ENCODE assay signal across 8 cellular contexts in the genomic region with DNA sequence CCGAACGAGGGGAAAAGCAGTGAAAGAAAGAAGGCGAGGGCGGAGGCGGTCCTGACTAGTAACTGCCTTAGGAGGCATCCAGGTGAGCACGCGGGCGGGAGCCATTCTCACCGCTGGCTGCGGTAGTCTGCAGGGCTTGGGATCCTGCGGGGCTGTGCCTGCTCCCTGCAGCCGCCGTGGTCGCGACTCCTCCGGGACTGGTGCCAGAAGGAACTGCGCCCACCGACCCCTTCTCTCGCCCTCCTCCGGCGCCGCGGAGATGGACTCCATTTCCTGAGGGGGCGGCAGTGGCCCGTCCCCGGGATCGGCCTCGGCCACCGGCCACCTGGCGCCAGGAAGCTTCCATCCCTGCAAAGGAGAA. TPM values are rescaled to one million over a fixed set of nuclear protein-coding genes. Genes with fewer than 3 reads are reported as not detected.
A peak's percentile ranks its signal among the peaks of the same experiment; 100 is the strongest.
DNase-seq lines count a peak whose midpoint lies in the region; ATAC-seq and TF ChIP-seq lines count a peak whose summit lies in the region.

No MANE protein-coding gene starts in this region.

- no peaks in the 10 kb centered on the region for H3K9me3 ChIP-seq in mucosa of descending colon

- H4K20me1 ChIP-seq in KMS-11 (ENCODE audit: insufficient read depth), result no peaks in the 10 kb centered on the region

- peak overlapping the region; percentile 96 for H3K4me2 ChIP-seq in KMS-11

- H3K27me3 ChIP-seq in KMS-11 (ENCODE audit: insufficient read depth, low read depth), result no peaks in the 10 kb centered on the region

- POLR2A ChIA-PET in GM10248 (lab: Yijun Ruan, JAX), result interaction anchor here (0.7 kb wide), 1 partner anchor 10 kb away, joined by 6 read pairs; no protein-coding TSS in a partner anchor

- peak overlapping the region; percentile 94 for H3K9ac ChIP-seq in KMS-11

- H3K4me1 ChIP-seq in KMS-11 (ENCODE audit: low read depth, poor library complexity, severe bottlenecking), result peaks cover 4% of the 10 kb centered on the region
- no peaks in the 10 kb centered on the region for H3K4me1 ChIP-seq in mucosa of descending colon (ENCODE audit: low read depth)

- no peak for TF ChIP-seq CTCF in GM10248 (IDR thresholded peaks at IDR 0.05; ENCODE audit: control extremely low read depth, extremely low read depth, low read depth, missing control alignments)
- no peak for TF ChIP-seq CTCF in KMS-11 (conservative IDR thresholded peaks at IDR 0.05; ENCODE audit: low read depth, low read length)
- TF ChIP-seq CTCF in mucosa of descending colon (IDR thresholded peaks at IDR 0.05), result no peak

- DNase-seq in GM10248 (ENCODE audit: extremely low spot score) (peak; percentile 28), mucosa of descending colon (peak; percentile 69 to 78 (median 74)), DMS153 (lab: John Stamatoyannopoulos, UW) (no peak)
- peak; percentile 29 to 50 for DNase-seq in activated CD4-positive, alpha-beta T cell treated with anti-CD3 and anti-CD28 coated beads, Interleukin-2, amount 50 U/mL, for 48 hours
- peak in 2 of 3 experiments; percentile 6 to 14 for DNase-seq in effector memory CD8-positive, alpha-beta T cell
- peak in 5 of 6 experiments; percentile 7 to 48 (median 27) for DNase-seq in stimulated activated naive CD4-positive, alpha-beta T cell (lab: John Stamatoyannopoulos, UW)

- H3K4me3 ChIP-seq in KMS-11 (IDR thresholded peaks at IDR 0.05; ENCODE audit: insufficient read depth, low read depth, low read length), result peak overlapping the region; percentile 91
- H3K4me3 ChIP-seq in mucosa of descending colon, result peak overlapping the region; percentile 79

- intact Hi-C loops in mucosa of descending colon (cut with DNase I, micrococcal nuclease), result no loop called here

- CTCF ChIA-PET in GM10248 (lab: Yijun Ruan, JAX), result interaction anchor here (0.6 kb wide), 1 partner anchor 20 kb away, joined by 3 read pairs; no protein-coding TSS in a partner anchor

- peaks cover 18% of the 10 kb centered on the region; the same call in 1 of the 2 replicates for H3K79me2 ChIP-seq in KMS-11 (ENCODE audit: insufficient read depth, low read depth)

- H3K36me3 Mint-ChIP-seq in effector memory CD8-positive, alpha-beta T cell (ENCODE audit: insufficient read depth), result peaks cover 20% of the 10 kb centered on the region

- H3K27ac ChIP-seq in KMS-11, result peak overlapping the region; percentile 78

- H2AFZ ChIP-seq in KMS-11 (ENCODE audit: low read depth), result peak overlapping the region; percentile 84

- H3K36me3 ChIP-seq in KMS-11 (ENCODE audit: insufficient read depth), result no peaks in the 10 kb centered on the region
- no peaks in the 10 kb centered on the region for H3K36me3 ChIP-seq in mucosa of descending colon (ENCODE audit: low read depth)

- H3K4me1 Mint-ChIP-seq in effector memory CD8-positive, alpha-beta T cell (ENCODE audit: low read depth in 2 of 2), result peaks cover 18 to 24% of the 10 kb centered on the region in 2 donors

- peak overlapping the region; percentile 93 to 97 for H3K27ac Mint-ChIP-seq in effector memory CD8-positive, alpha-beta T cell

- peak overlapping the region; percentile 90 to 94 for H3K4me3 Mint-ChIP-seq in effector memory CD8-positive, alpha-beta T cell

- no peaks in the 10 kb centered on the region for H3K27me3 Mint-ChIP-seq in effector memory CD8-positive, alpha-beta T cell

- ATAC-seq in GM21786 (IDR thresholded peaks at IDR 0.05; ENCODE audit: unreplicated experiment), result peak; percentile 17
- ATAC-seq in effector memory CD8-positive, alpha-beta T cell (replicated peaks), result peak; percentile 11
- ATAC-seq in mucosa of descending colon, result peak; percentile 70

- H3K9me3 Mint-ChIP-seq in effector memory CD8-positive, alpha-beta T cell, result no peaks in the 10 kb centered on the region

RNA-seq across cellular contexts. Expression of a gene that starts 0.5 kb away (rescaled TPM):
- 10 to 100 TPM; 12.0 to 14.1 (median 12.0) TPM for total RNA-seq in mucosa of descending colon

Comparison
In these comparisons a context has a peak if more than half of its experiments do, and no peak if none do; other contexts are left out.
1. ATAC-seq: peak in every context shown above with its lines; median percentile 70 in mucosa of descending colon; 17 in GM21786; 11 in effector memory CD8-positive, alpha-beta T cell.